Comparison of ENCODE assay signal across 30 cellular contexts in the genomic region with DNA sequence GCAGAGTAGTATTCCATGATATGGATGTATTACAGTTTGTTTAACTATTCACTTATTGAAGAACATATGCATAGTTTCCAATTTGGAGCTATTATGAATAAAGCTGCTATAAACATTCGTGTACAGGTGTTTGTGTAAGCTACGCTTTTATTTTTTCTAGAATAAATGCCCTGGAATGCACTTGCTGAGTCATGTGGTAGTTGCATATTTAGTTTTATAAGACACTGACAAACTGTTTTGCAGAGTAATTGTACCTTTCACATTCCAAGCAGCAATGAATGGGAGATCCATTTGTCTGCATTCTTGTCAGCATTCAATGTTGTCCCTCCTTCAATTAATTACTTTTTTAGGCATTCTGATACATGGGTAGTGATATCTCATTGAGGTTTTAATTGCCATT.
"Had no signal": no experiment of that assay in that cellular context is flagged by ENCODE, and none has a peak within 500 bp of the region (broad histone marks: within the 10 kb centered on the region; RNA-seq: fewer than 3 reads in every experiment).

No MANE protein-coding gene starts in this region.

- H3K27ac ChIP-seq: ascending aorta, brain microvascular endothelial cell, cardiac muscle cell, Peyer's patch, RWPE1, SJCRH30, VCaP had no signal

- H3K4me3 Mint-ChIP-seq: activated CD4-positive, alpha-beta memory T cell treated with anti-CD3 and anti-CD28 coated beads for 36 hours; activated CD4-positive, alpha-beta T cell treated with anti-CD3 and anti-CD28 coated beads, Interleukin-2, amount 10 ng/mL, durations not matched to agents 7 days and 5 days; activated naive CD4-positive, alpha-beta T cell treated with anti-CD3 and anti-CD28 coated beads for 36 hours; activated naive CD8-positive, alpha-beta T cell treated with anti-CD3 and anti-CD28 coated beads for 36 hours; activated T-helper 17 cell treated with anti-CD3 and anti-CD28 coated beads, Interleukin-2, amount 50 U/mL, for 72 hours had no signal

- H3K4me1 ChIP-seq: adrenal gland, ascending aorta, Peyer's patch, SJCRH30 had no signal

- H3K36me3 ChIP-seq: adrenal gland, ascending aorta, brain microvascular endothelial cell, cardiac muscle cell, Peyer's patch, SJCRH30 had no signal

- H3K9me3 Mint-ChIP-seq: activated CD4-positive, alpha-beta memory T cell treated with anti-CD3 and anti-CD28 coated beads for 36 hours; activated CD4-positive, alpha-beta T cell treated with anti-CD3 and anti-CD28 coated beads, Interleukin-2, amount 10 ng/mL, durations not matched to agents 7 days and 5 days; activated naive CD4-positive, alpha-beta T cell treated with anti-CD3 and anti-CD28 coated beads for 36 hours; activated naive CD8-positive, alpha-beta T cell treated with anti-CD3 and anti-CD28 coated beads for 36 hours; activated T-helper 17 cell treated with anti-CD3 and anti-CD28 coated beads, Interleukin-2, amount 50 U/mL, for 72 hours had no signal

- H3K4me2 ChIP-seq: SK-N-SH had no signal

- ATAC-seq: activated T-helper 17 cell treated with anti-CD3 and anti-CD28 coated beads, Interleukin-2, amount 50 U/mL, for 72 hours had no signal

- H3K27me3 Mint-ChIP-seq: activated CD4-positive, alpha-beta memory T cell treated with anti-CD3 and anti-CD28 coated beads for 36 hours; activated CD4-positive, alpha-beta T cell treated with anti-CD3 and anti-CD28 coated beads, Interleukin-2, amount 10 ng/mL, durations not matched to agents 7 days and 5 days; activated naive CD8-positive, alpha-beta T cell treated with anti-CD3 and anti-CD28 coated beads for 36 hours; activated T-helper 17 cell treated with anti-CD3 and anti-CD28 coated beads, Interleukin-2, amount 50 U/mL, for 72 hours had no signal

- H3K27me3 ChIP-seq: adrenal gland, ascending aorta, brain microvascular endothelial cell, cardiac muscle cell, Peyer's patch, SJCRH30 had no signal

- H3K9ac ChIP-seq: SK-N-SH had no signal

- H3K36me3 Mint-ChIP-seq: activated CD4-positive, alpha-beta memory T cell treated with anti-CD3 and anti-CD28 coated beads for 36 hours; activated naive CD8-positive, alpha-beta T cell treated with anti-CD3 and anti-CD28 coated beads for 36 hours had no signal

- H3K4me1 Mint-ChIP-seq: activated CD4-positive, alpha-beta T cell treated with anti-CD3 and anti-CD28 coated beads, Interleukin-2, amount 10 ng/mL, durations not matched to agents 7 days and 5 days; activated naive CD8-positive, alpha-beta T cell treated with anti-CD3 and anti-CD28 coated beads for 36 hours; activated T-helper 17 cell treated with anti-CD3 and anti-CD28 coated beads, Interleukin-2, amount 50 U/mL, for 72 hours had no signal

- H3K4me3 ChIP-seq: adrenal gland, ascending aorta, cardiac muscle cell, Peyer's patch, SJCRH30 had no signal

- DNase-seq: activated CD4-positive, alpha-beta memory T cell treated with anti-CD3 and anti-CD28 coated beads for 36 hours; activated CD4-positive, alpha-beta T cell treated with anti-CD3 and anti-CD28 coated beads, Interleukin-2, amount 10 ng/mL, durations not matched to agents 7 days and 5 days; activated CD4-positive, CD25-positive, alpha-beta regulatory T cell; activated gamma-delta T cell; activated naive CD4-positive, alpha-beta T cell treated with anti-CD3 and anti-CD28 coated beads for 36 hours; activated naive CD8-positive, alpha-beta T cell treated with anti-CD3 and anti-CD28 coated beads for 36 hours; activated T-cell treated with anti-CD3 and anti-CD28 coated beads for 4 hours; activated T-cell treated with anti-CD3 and anti-CD28 coated beads, Interleukin-2, amount 50 U/mL, for 48 hours; adrenal gland; brain microvascular endothelial cell; Kasumi-1; KBM-7; NCI-H1092; NCI-H1417; NCI-H2029; NCI-H2107; NCI-H2171 treated with DMSO at 0.1 percent for 48 hours; NCI-H226; NCI-H510A; NCI-H69; Peyer's patch; Right ventricle myocardium superior; SJCRH30; SK-N-SH; T-helper 1 cell had no signal

- H3K9me3 ChIP-seq: adrenal gland, ascending aorta, Peyer's patch, SJCRH30, SK-N-SH had no signal

- H3K27ac Mint-ChIP-seq: activated CD4-positive, alpha-beta memory T cell treated with anti-CD3 and anti-CD28 coated beads for 36 hours; activated CD4-positive, alpha-beta T cell treated with anti-CD3 and anti-CD28 coated beads, Interleukin-2, amount 10 ng/mL, durations not matched to agents 7 days and 5 days; activated naive CD4-positive, alpha-beta T cell treated with anti-CD3 and anti-CD28 coated beads for 36 hours; activated naive CD8-positive, alpha-beta T cell treated with anti-CD3 and anti-CD28 coated beads for 36 hours; activated T-helper 17 cell treated with anti-CD3 and anti-CD28 coated beads, Interleukin-2, amount 50 U/mL, for 72 hours had no signal
